In genomic region chr6:52538252-52538905, GRCh38 we compare ENCODE assay signal across 11 cellular contexts. TPM values are rescaled to one million over a fixed set of nuclear protein-coding genes. Genes with fewer than 3 reads are reported as not detected.
DNase-seq lines count a peak whose midpoint lies in the region; ATAC-seq and TF ChIP-seq lines count a peak whose summit lies in the region.
"Had no signal": no experiment of that assay in that cellular context is flagged by ENCODE, and none has a peak within 500 bp of the region (broad histone marks: within the 10 kb centered on the region; RNA-seq: fewer than 3 reads in every experiment).

No MANE protein-coding gene starts in this region.

- H3K27ac Mint-ChIP-seq in HFFc6: peak overlapping the region; percentile 89

- TF ChIP-seq CTCF in A673 (conservative IDR thresholded peaks at IDR 0.05; ENCODE audit: low read depth, low read length) (no peak), HFFc6 (IDR thresholded peaks at IDR 0.05) (no peak), RWPE2 (IDR thresholded peaks at IDR 0.05; ENCODE audit: poor library complexity, severe bottlenecking) (no peak), fibroblast of lung (conservative IDR thresholded peaks at IDR 0.05 in 1 of 2, IDR thresholded peaks at IDR 0.05 in 1 of 2; ENCODE audit: low read depth in 1 of 2, low read length in 2 of 2) (no peak), lower lobe of right lung (IDR thresholded peaks at IDR 0.05) (no peak)

- CTCF ChIA-PET in A673 (lab: Charles Lee): interaction anchor here (1.2 kb wide), 1 partner anchor 11 kb away, joined by 4 read pairs; no protein-coding TSS in a partner anchor

- H3K4me2 ChIP-seq in fibroblast of lung (ENCODE audit: extremely low read depth, insufficient read depth, low read length): peak overlapping the region; percentile 1

- peak overlapping the region; percentile 83 for H3K4me3 Mint-ChIP-seq in HFFc6
- H3K4me3 Mint-ChIP-seq: WTC11 had no signal

- no peak for ATAC-seq in RWPE2 (ENCODE audit: low read depth)
- ATAC-seq in HG03025 (IDR thresholded peaks at IDR 0.05; ENCODE audit: low FRiP score, unreplicated experiment): no peak
- ATAC-seq in lower lobe of right lung: no peak
- ATAC-seq in HG03175 (IDR thresholded peaks at IDR 0.05; ENCODE audit: unreplicated experiment): no peak
- ATAC-seq: WTC11 had no signal

- H3K79me2 ChIP-seq in fibroblast of lung (ENCODE audit: control insufficient read depth, insufficient read depth, low read length): peaks cover 87% of the 10 kb centered on the region

- peak overlapping the region; percentile 68 for H3K27ac ChIP-seq in A673 (ENCODE audit: low read depth, low read length, poor library complexity, severe bottlenecking)
- peak overlapping the region; percentile 89 for H3K27ac ChIP-seq in RWPE2 (ENCODE audit: poor library complexity, severe bottlenecking)
- H3K27ac ChIP-seq in fibroblast of lung (ENCODE audit: insufficient read depth, low read length): peak overlapping the region; percentile 73
- H3K27ac ChIP-seq in lower lobe of right lung: no peak overlapping the region

- H3K36me3 Mint-ChIP-seq in HFFc6 (ENCODE audit: low read depth): peaks cover 47% of the 10 kb centered on the region
- H3K36me3 Mint-ChIP-seq: WTC11 had no signal

- peaks cover 100% of the 10 kb centered on the region for H3K4me1 Mint-ChIP-seq in HFFc6 (ENCODE audit: low read depth)

- H3K27me3 Mint-ChIP-seq in HFFc6 (ENCODE audit: insufficient read depth): no peaks in the 10 kb centered on the region; the same call in none of the 2 replicates

- DNase-seq in A673 (ENCODE audit: low spot score) (peak; percentile 91), HFFc6 (peak; percentile 69), RWPE2 (ENCODE audit: low spot score) (no peak), fibroblast of lung (ENCODE audit: low read depth in 2 of 2) (peak in 1 of 2 donors; percentile 55), lower lobe of right lung (no peak)
- DNase-seq in stimulated activated CD4-positive, alpha-beta T cell treated with anti-CD3 and anti-CD28 coated beads, Interleukin-2, amount 100 ng/mL, for 24 hours: no peak
- DNase-seq: amniotic stem cell, NCI-H1436 treated with DMSO at 0.1 percent for 48 hours had no signal

- intact Hi-C loops in A673 (cut with micrococcal nuclease; ENCODE audit: unreplicated experiment): no loop called here
- intact Hi-C loops in lower lobe of right lung (cut with DNase I): no loop called here

- H4K20me1 ChIP-seq in fibroblast of lung (ENCODE audit: control insufficient read depth, extremely low read depth, insufficient read depth, low read length): no peaks in the 10 kb centered on the region

- H3K9ac ChIP-seq in fibroblast of lung (ENCODE audit: insufficient read depth, low read length): no peak overlapping the region

- H3K4me3 ChIP-seq in A673 (ENCODE audit: low read depth, low read length, poor library complexity, severe bottlenecking): no peak overlapping the region
- H3K4me3 ChIP-seq in RWPE2 (ENCODE audit: severe bottlenecking): no peak overlapping the region
- H3K4me3 ChIP-seq in fibroblast of lung (replicated peaks in 1 of 4; ENCODE audit: control extremely low read depth in 1 of 4, insufficient read depth in 1 of 4, low read depth in 3 of 4, low read length in 4 of 4): no peak overlapping the region
- H3K4me3 ChIP-seq in lower lobe of right lung: no peak overlapping the region

- no TSS peak for BruUV-seq in A673 (replicated peaks; lab: Mats Ljungman, UMichigan)

- H3K36me3 ChIP-seq in A673 (ENCODE audit: insufficient read depth, low read length, poor library complexity, severe bottlenecking) (no peaks in the 10 kb centered on the region), RWPE2 (ENCODE audit: low read depth) (peaks cover 21% of the 10 kb centered on the region), fibroblast of lung (ENCODE audit: control insufficient read depth, insufficient read depth, low read length) (peaks cover 10% of the 10 kb centered on the region), lower lobe of right lung (peaks cover 10% of the 10 kb centered on the region)

- peaks cover 60% of the 10 kb centered on the region for H3K4me1 ChIP-seq in A673 (ENCODE audit: insufficient read depth, low read length, poor library complexity, severe bottlenecking)
- H3K4me1 ChIP-seq in RWPE2 (ENCODE audit: insufficient read depth, poor library complexity, severe bottlenecking): peaks cover 54% of the 10 kb centered on the region
- H3K4me1 ChIP-seq in fibroblast of lung (ENCODE audit: control insufficient read depth, extremely low read depth, insufficient read depth, low read length): peaks cover 50% of the 10 kb centered on the region
- H3K4me1 ChIP-seq in lower lobe of right lung: peaks cover 37% of the 10 kb centered on the region

- POLR2A ChIA-PET in A673 (lab: Charles Lee; ENCODE audit: low non-redundant PET): no interaction called here

- no peaks in the 10 kb centered on the region for H3K9me3 Mint-ChIP-seq in HFFc6
- H3K9me3 Mint-ChIP-seq: WTC11 had no signal

- H3K9me3 ChIP-seq in A673 (ENCODE audit: low read depth, low read length, poor library complexity, severe bottlenecking) (no peaks in the 10 kb centered on the region), RWPE2 (ENCODE audit: severe bottlenecking) (no peaks in the 10 kb centered on the region), fibroblast of lung (ENCODE audit: control insufficient read depth, insufficient read depth, low read depth, low read length) (no peaks in the 10 kb centered on the region), lower lobe of right lung (no peaks in the 10 kb centered on the region)

- no peaks in the 10 kb centered on the region for H3K27me3 ChIP-seq in A673 (replicated peaks; ENCODE audit: insufficient read depth, low read depth, low read length, poor library complexity)
- no peaks in the 10 kb centered on the region for H3K27me3 ChIP-seq in RWPE2 (ENCODE audit: insufficient read depth, poor library complexity, severe bottlenecking)
- H3K27me3 ChIP-seq in fibroblast of lung (ENCODE audit: control insufficient read depth, insufficient read depth, low read length): no peaks in the 10 kb centered on the region
- H3K27me3 ChIP-seq in lower lobe of right lung (ENCODE audit: low read depth): no peaks in the 10 kb centered on the region

- H2AFZ ChIP-seq in fibroblast of lung (ENCODE audit: low read length): no peak overlapping the region

RNA-seq across cellular contexts. Expression of gene TRAM2, which starts 38.5 kb away (rescaled TPM):
- 20.9 and 21.9 TPM in 2 replicates for total RNA-seq in A673 (2021)
- 100 to 1,000 TPM; 191 to 235 (median 215) TPM for total RNA-seq in HFFc6 (2021; fragmentation: NEBNext Ultra II Directional; extraction: Animal tissue kit (Norgen Biotek cat#: 25700))
- 69.6 and 131 TPM in 2 replicates for total RNA-seq in fibroblast of lung
- polyA plus RNA-seq in fibroblast of lung: 155 and 252 TPM in 2 replicates
- 107 and 217 TPM in 2 replicates for polyA plus RNA-seq in fibroblast of lung (2012)
- polyA minus RNA-seq in fibroblast of lung (ENCODE audit: low replicate concordance): 254 and 398 TPM in 2 replicates
- total RNA-seq in lower lobe of right lung: 21.9 TPM

Comparison
In these comparisons a context has a peak if more than half of its experiments do, and no peak if none do; other contexts are left out.
1. DNase-seq: peak in A673 (single experiment) and HFFc6 (single experiment); none in RWPE2 (single experiment), stimulated activated CD4-positive, alpha-beta T cell treated with anti-CD3 and anti-CD28 coated beads, Interleukin-2, amount 100 ng/mL, for 24 hours (0 of 2) and lower lobe of right lung (single experiment).